ENCODE assay signal across 8 cellular contexts in genomic region chr2:219571311-219572236, GRCh38. TPM values are rescaled to one million over a fixed set of nuclear protein-coding genes. Genes with fewer than 3 reads are reported as not detected.
DNase-seq lines count a peak whose midpoint lies in the region; ATAC-seq and TF ChIP-seq lines count a peak whose summit lies in the region.

Gene OBSL1, minus strand, starts transcription at chr2:219571539. Its CDS starts 307 bp downstream, at chr2:219571232.

- CTCF ChIA-PET in A673 (lab: Charles Lee), result interaction anchor here (0.6 to 1.1 kb wide), 4 partner anchors 9 to 106 kb away, joined by 3 to 5 read pairs (median 3); no protein-coding TSS in a partner anchor

- no TSS peak for BruUV-seq in A673 (replicated peaks; lab: Mats Ljungman, UMichigan)

- in situ Hi-C loops in brain microvascular endothelial cell (cut with HindIII; ENCODE audit: low pct_ligation_motif_present, low sequenced_read_pairs), result no loop called here

- H3K27ac ChIP-seq in A673 (ENCODE audit: low read depth, low read length, poor library complexity, severe bottlenecking), result peak within 1 kb of the TSS; percentile 77
- no peak within 1 kb of the TSS for H3K27ac ChIP-seq in brain microvascular endothelial cell
- no peak within 1 kb of the TSS for H3K27ac ChIP-seq in iPS DF 6.9 (ENCODE audit: low read length)

- H3K4me3 ChIP-seq in A673 (ENCODE audit: low read depth, low read length, poor library complexity, severe bottlenecking) (peak within 1 kb of the TSS; percentile 70), brain microvascular endothelial cell (ENCODE audit: low read depth, low read length) (peak within 1 kb of the TSS; percentile 66), iPS DF 6.9 (ENCODE audit: low read length) (peak within 1 kb of the TSS; percentile 84)

- no peak for ATAC-seq in HG02885 (IDR thresholded peaks at IDR 0.05; ENCODE audit: poor library complexity, unreplicated experiment)
- ATAC-seq in HG02840 (IDR thresholded peaks at IDR 0.05; ENCODE audit: low FRiP score, unreplicated experiment), result no peak

- 100% methylated on average over 1 of the region's 42 CpGs for WGBS in iPS DF 6.9 (ENCODE audit: insufficient coverage, insufficient read length)

- H3K4me1 ChIP-seq in A673 (ENCODE audit: insufficient read depth, low read length, poor library complexity, severe bottlenecking), result peaks cover 14% of the 10 kb centered on the region
- H3K4me1 ChIP-seq in iPS DF 6.9 (ENCODE audit: control insufficient read depth, insufficient read depth, low read length), result peaks cover 20% of the 10 kb centered on the region

- H3K9me3 ChIP-seq in A673 (ENCODE audit: low read depth, low read length, poor library complexity, severe bottlenecking) (no peaks in the 10 kb centered on the region), iPS DF 6.9 (ENCODE audit: control insufficient read depth, insufficient read depth, low read length) (no peaks in the 10 kb centered on the region)

- intact Hi-C loops in A673 (cut with micrococcal nuclease; ENCODE audit: unreplicated experiment), result no loop called here

- TF ChIP-seq CTCF in A673 (conservative IDR thresholded peaks at IDR 0.05; ENCODE audit: low read depth, low read length) (no peak), brain microvascular endothelial cell (IDR thresholded peaks at IDR 0.05; ENCODE audit: low read depth, low read length, missing control alignments) (no peak)

- peak; percentile 77 for DNase-seq in A673 (ENCODE audit: low spot score)
- DNase-seq in H4 (ENCODE audit: low spot score), result peak; percentile 77
- DNase-seq in NCI-H748 (lab: John Stamatoyannopoulos, UW; ENCODE audit: unreplicated experiment), result peak; percentile 92
- DNase-seq in brain microvascular endothelial cell, result peak; percentile 33
- DNase-seq in iPS DF 6.9 (ENCODE audit: low read depth, low spot score), result no peak
- DNase-seq in pulmonary artery endothelial cell (ENCODE audit: low read depth, low spot score), result peak; percentile 19

- no peaks in the 10 kb centered on the region for H3K36me3 ChIP-seq in A673 (ENCODE audit: insufficient read depth, low read length, poor library complexity, severe bottlenecking)
- no peaks in the 10 kb centered on the region for H3K36me3 ChIP-seq in brain microvascular endothelial cell (replicated peaks)
- H3K36me3 ChIP-seq in iPS DF 6.9 (ENCODE audit: control insufficient read depth, insufficient read depth, low read length), result peaks cover 12% of the 10 kb centered on the region

- H3K27me3 ChIP-seq in A673 (replicated peaks; ENCODE audit: insufficient read depth, low read depth, low read length, poor library complexity) (no peaks in the 10 kb centered on the region), brain microvascular endothelial cell (replicated peaks) (no peaks in the 10 kb centered on the region), iPS DF 6.9 (ENCODE audit: control insufficient read depth, insufficient read depth, low read length) (no peaks in the 10 kb centered on the region)

- POLR2A ChIA-PET in A673 (lab: Charles Lee; ENCODE audit: low non-redundant PET), result no interaction called here

RNA-seq across cellular contexts. Expression of gene OBSL1, which starts in this region (rescaled TPM):
- total RNA-seq in A673 (2021) (23.1 and 46.6 TPM in 2 replicates), pulmonary artery endothelial cell (15.6 and 22.2 TPM in 2 replicates)
- 51.9 and 67.4 TPM in 2 replicates for total RNA-seq in H4 (2014; rRNA removed; shearing (Covaris generic))
